In the genomic region with DNA sequence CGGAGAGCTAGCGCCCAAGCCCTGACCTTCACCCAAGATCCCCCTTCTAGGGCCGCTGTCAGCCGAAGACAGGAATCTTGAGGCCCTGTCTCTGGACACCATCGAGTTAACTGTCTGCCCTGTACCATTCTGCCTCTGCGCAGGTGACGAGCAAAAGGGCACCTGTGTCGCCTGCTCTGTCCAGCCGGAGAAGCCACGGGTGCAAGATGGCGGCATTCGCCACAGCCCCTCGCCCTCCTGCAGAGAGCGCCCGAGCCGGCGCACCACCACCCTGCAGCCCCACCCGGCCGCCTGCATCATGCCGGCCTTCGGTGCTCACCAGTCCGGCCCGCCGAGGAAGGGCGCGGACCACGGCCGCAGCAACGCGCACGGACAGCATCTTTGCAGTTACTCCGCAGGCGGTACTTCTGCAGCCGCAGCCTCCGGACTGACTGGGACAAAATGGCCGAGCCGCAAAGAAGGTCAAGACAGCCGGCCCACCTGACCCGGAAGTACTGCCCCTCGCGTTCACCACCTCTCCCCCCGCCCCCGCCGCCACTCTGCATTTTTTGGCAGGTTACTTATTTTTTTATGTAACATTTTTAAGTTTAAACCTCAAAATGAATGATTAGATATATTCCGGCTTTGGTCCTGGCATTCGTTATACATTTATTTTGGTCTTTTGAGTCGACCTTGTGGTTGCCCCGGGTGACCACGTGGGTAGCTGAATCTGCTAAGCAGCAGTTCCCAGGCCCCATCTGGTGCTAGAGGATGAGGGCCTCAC, we compare ENCODE assay signal across 1 cellular context.
A peak's percentile ranks its signal among the peaks of the same experiment; 100 is the strongest.
TF ChIP-seq lines count a peak whose summit lies in the region.

ATP5F1A (minus strand) TSS at position 444 of the 763 bp plus-strand sequence; CDS start at position 379, 65 bp downstream.

TF ChIP-seq in HepG2, 621 proteins besides CTCF, POLR2A, EP300 and RAD21 (continued from another document and continues in another):
- 0 out of 4 replicates have a peak, but pooled peaks of 1 of the 2 experiments have one; percentile 32 for TF ChIP-seq ATF4 (CRISPR knock-in tag; IDR thresholded peaks at IDR 0.05)
- TF ChIP-seq, protein P1, sequence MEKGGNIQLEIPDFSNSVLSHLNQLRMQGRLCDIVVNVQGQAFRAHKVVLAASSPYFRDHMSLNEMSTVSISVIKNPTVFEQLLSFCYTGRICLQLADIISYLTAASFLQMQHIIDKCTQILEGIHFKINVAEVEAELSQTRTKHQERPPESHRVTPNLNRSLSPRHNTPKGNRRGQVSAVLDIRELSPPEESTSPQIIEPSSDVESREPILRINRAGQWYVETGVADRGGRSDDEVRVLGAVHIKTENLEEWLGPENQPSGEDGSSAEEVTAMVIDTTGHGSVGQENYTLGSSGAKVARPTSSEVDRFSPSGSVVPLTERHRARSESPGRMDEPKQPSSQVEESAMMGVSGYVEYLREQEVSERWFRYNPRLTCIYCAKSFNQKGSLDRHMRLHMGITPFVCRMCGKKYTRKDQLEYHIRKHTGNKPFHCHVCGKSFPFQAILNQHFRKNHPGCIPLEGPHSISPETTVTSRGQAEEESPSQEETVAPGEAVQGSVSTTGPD (CRISPR knock-in tag; IDR thresholded peaks at IDR 0.05): no peak
- 0 out of 2 replicates have a peak, but pooled peaks have one; percentile 46 for TF ChIP-seq MEIS1 (CRISPR knock-in tag; IDR thresholded peaks at IDR 0.05; ENCODE audit: borderline replicate concordance)
- peak; percentile 91 for TF ChIP-seq ZNF574 (CRISPR knock-in tag; IDR thresholded peaks at IDR 0.05)
- TF ChIP-seq SALL2 (CRISPR knock-in tag; IDR thresholded peaks at IDR 0.05): peak; percentile 84
- TF ChIP-seq SRSF1 (optimal IDR thresholded peaks at IDR 0.05; ENCODE audit: low read depth, low read length): peak; percentile 83
- TF ChIP-seq, protein P2, sequence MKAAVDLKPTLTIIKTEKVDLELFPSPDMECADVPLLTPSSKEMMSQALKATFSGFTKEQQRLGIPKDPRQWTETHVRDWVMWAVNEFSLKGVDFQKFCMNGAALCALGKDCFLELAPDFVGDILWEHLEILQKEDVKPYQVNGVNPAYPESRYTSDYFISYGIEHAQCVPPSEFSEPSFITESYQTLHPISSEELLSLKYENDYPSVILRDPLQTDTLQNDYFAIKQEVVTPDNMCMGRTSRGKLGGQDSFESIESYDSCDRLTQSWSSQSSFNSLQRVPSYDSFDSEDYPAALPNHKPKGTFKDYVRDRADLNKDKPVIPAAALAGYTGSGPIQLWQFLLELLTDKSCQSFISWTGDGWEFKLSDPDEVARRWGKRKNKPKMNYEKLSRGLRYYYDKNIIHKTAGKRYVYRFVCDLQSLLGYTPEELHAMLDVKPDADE (CRISPR knock-in tag; IDR thresholded peaks at IDR 0.05): peak; percentile 58; the same call in 1 of the 2 replicates
- TF ChIP-seq ZNF772 (CRISPR knock-in tag; IDR thresholded peaks at IDR 0.05): no peak
- TF ChIP-seq, protein P3, sequence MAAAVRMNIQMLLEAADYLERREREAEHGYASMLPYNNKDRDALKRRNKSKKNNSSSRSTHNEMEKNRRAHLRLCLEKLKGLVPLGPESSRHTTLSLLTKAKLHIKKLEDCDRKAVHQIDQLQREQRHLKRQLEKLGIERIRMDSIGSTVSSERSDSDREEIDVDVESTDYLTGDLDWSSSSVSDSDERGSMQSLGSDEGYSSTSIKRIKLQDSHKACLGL (CRISPR knock-in tag; IDR thresholded peaks at IDR 0.05): peak; percentile 82
- TF ChIP-seq ZNF616 (CRISPR knock-in tag; IDR thresholded peaks at IDR 0.05; ENCODE audit: low read depth): 0 out of 2 replicates have a peak, but pooled peaks have one; percentile 26
- TF ChIP-seq ZNF766 (CRISPR knock-in tag; IDR thresholded peaks at IDR 0.05; ENCODE audit: borderline replicate concordance): no peak
- TF ChIP-seq MAFF (IDR thresholded peaks at IDR 0.05; ENCODE audit: low read depth, low read length): peak; percentile 7; the same call in 1 of the 2 replicates
- TF ChIP-seq ZNF143 (CRISPR knock-in tag; IDR thresholded peaks at IDR 0.05): peak; percentile 66; the same call in 1 of the 2 replicates
- TF ChIP-seq ZNF296 (CRISPR knock-in tag; conservative IDR thresholded peaks at IDR 0.05): no peak
- TF ChIP-seq ZNF24 (IDR thresholded peaks at IDR 0.05): no peak
- peak; percentile 58 for TF ChIP-seq TGIF2 (CRISPR knock-in tag; IDR thresholded peaks at IDR 0.05)
- no peak for TF ChIP-seq ZBTB34 (CRISPR knock-in tag; IDR thresholded peaks at IDR 0.05)
- no peak for TF ChIP-seq ZNF652 (CRISPR knock-in tag; IDR thresholded peaks at IDR 0.05; ENCODE audit: borderline replicate concordance, low read depth)
- TF ChIP-seq, protein P4, sequence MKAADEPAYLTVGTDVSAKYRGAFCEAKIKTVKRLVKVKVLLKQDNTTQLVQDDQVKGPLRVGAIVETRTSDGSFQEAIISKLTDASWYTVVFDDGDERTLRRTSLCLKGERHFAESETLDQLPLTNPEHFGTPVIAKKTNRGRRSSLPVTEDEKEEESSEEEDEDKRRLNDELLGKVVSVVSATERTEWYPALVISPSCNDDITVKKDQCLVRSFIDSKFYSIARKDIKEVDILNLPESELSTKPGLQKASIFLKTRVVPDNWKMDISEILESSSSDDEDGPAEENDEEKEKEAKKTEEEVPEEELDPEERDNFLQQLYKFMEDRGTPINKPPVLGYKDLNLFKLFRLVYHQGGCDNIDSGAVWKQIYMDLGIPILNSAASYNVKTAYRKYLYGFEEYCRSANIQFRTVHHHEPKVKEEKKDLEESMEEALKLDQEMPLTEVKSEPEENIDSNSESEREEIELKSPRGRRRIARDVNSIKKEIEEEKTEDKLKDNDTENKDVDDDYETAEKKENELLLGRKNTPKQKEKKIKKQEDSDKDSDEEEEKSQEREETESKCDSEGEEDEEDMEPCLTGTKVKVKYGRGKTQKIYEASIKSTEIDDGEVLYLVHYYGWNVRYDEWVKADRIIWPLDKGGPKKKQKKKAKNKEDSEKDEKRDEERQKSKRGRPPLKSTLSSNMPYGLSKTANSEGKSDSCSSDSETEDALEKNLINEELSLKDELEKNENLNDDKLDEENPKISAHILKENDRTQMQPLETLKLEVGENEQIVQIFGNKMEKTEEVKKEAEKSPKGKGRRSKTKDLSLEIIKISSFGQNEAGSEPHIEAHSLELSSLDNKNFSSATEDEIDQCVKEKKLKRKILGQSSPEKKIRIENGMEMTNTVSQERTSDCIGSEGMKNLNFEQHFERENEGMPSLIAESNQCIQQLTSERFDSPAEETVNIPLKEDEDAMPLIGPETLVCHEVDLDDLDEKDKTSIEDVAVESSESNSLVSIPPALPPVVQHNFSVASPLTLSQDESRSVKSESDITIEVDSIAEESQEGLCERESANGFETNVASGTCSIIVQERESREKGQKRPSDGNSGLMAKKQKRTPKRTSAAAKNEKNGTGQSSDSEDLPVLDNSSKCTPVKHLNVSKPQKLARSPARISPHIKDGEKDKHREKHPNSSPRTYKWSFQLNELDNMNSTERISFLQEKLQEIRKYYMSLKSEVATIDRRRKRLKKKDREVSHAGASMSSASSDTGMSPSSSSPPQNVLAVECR (CRISPR knock-in tag; IDR thresholded peaks at IDR 0.05; ENCODE audit: borderline replicate concordance): peak; percentile 96
- no peak for TF ChIP-seq CHD2 (IDR thresholded peaks at IDR 0.05; ENCODE audit: low read depth, low read length)
- TF ChIP-seq, protein P5, sequence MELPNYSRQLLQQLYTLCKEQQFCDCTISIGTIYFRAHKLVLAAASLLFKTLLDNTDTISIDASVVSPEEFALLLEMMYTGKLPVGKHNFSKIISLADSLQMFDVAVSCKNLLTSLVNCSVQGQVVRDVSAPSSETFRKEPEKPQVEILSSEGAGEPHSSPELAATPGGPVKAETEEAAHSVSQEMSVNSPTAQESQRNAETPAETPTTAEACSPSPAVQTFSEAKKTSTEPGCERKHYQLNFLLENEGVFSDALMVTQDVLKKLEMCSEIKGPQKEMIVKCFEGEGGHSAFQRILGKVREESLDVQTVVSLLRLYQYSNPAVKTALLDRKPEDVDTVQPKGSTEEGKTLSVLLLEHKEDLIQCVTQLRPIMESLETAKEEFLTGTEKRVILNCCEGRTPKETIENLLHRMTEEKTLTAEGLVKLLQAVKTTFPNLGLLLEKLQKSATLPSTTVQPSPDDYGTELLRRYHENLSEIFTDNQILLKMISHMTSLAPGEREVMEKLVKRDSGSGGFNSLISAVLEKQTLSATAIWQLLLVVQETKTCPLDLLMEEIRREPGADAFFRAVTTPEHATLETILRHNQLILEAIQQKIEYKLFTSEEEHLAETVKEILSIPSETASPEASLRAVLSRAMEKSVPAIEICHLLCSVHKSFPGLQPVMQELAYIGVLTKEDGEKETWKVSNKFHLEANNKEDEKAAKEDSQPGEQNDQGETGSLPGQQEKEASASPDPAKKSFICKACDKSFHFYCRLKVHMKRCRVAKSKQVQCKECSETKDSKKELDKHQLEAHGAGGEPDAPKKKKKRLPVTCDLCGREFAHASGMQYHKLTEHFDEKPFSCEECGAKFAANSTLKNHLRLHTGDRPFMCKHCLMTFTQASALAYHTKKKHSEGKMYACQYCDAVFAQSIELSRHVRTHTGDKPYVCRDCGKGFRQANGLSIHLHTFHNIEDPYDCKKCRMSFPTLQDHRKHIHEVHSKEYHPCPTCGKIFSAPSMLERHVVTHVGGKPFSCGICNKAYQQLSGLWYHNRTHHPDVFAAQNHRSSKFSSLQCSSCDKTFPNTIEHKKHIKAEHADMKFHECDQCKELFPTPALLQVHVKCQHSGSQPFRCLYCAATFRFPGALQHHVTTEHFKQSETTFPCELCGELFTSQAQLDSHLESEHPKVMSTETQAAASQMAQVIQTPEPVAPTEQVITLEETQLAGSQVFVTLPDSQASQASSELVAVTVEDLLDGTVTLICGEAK (IDR thresholded peaks at IDR 0.05): no peak; the same call in 1 of the 2 replicates
- TF ChIP-seq, protein P5 (CRISPR knock-in tag; IDR thresholded peaks at IDR 0.05): peak; percentile 88
